Comparison of ENCODE assay signal across 1 cellular context in the genomic region with DNA sequence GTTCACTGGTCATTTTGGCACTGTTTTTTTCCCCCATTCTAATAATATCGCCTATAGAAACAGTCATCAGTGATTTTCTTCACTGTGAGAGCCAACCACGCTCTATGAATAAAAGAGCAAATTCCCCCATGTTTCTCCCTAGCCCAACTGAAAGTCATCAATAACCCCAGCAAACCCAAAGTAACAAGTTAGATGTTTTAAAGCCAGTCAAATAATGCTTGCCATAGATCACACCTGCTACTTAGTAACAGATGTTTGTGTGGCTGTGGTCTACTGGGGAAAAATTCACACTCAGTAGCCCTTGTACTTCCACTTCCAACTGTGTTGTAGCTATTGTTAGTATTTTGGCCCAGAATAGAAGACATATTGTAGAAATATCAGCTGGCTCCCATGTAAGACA.
TF ChIP-seq lines count a peak whose summit lies in the region.

No MANE protein-coding gene starts in this region.

TF ChIP-seq in GM12878, 131 proteins besides CTCF, POLR2A, EP300 and RAD21 (continued from another document and continues in another):
- TF ChIP-seq, protein P1, sequence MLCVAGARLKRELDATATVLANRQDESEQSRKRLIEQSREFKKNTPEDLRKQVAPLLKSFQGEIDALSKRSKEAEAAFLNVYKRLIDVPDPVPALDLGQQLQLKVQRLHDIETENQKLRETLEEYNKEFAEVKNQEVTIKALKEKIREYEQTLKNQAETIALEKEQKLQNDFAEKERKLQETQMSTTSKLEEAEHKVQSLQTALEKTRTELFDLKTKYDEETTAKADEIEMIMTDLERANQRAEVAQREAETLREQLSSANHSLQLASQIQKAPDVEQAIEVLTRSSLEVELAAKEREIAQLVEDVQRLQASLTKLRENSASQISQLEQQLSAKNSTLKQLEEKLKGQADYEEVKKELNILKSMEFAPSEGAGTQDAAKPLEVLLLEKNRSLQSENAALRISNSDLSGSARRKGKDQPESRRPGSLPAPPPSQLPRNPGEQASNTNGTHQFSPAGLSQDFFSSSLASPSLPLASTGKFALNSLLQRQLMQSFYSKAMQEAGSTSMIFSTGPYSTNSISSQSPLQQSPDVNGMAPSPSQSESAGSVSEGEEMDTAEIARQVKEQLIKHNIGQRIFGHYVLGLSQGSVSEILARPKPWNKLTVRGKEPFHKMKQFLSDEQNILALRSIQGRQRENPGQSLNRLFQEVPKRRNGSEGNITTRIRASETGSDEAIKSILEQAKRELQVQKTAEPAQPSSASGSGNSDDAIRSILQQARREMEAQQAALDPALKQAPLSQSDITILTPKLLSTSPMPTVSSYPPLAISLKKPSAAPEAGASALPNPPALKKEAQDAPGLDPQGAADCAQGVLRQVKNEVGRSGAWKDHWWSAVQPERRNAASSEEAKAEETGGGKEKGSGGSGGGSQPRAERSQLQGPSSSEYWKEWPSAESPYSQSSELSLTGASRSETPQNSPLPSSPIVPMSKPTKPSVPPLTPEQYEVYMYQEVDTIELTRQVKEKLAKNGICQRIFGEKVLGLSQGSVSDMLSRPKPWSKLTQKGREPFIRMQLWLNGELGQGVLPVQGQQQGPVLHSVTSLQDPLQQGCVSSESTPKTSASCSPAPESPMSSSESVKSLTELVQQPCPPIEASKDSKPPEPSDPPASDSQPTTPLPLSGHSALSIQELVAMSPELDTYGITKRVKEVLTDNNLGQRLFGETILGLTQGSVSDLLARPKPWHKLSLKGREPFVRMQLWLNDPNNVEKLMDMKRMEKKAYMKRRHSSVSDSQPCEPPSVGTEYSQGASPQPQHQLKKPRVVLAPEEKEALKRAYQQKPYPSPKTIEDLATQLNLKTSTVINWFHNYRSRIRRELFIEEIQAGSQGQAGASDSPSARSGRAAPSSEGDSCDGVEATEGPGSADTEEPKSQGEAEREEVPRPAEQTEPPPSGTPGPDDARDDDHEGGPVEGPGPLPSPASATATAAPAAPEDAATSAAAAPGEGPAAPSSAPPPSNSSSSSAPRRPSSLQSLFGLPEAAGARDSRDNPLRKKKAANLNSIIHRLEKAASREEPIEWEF (IDR thresholded peaks at IDR 0.05; ENCODE audit: insufficient replicate concordance, low read depth, low read length): peak; percentile 37
- TF ChIP-seq CHD2 (IDR thresholded peaks at IDR 0.05; ENCODE audit: borderline replicate concordance, low read depth, low read length) (no peak), TCF7 (IDR thresholded peaks at IDR 0.05; ENCODE audit: borderline replicate concordance) (no peak), NFXL1 (IDR thresholded peaks at IDR 0.05; ENCODE audit: borderline replicate concordance) (no peak), SIN3A (IDR thresholded peaks at IDR 0.05; ENCODE audit: low read depth, low read length) (no peak), CHD1 (IDR thresholded peaks at IDR 0.05; ENCODE audit: low read depth, low read length) (no peak), DPF2 (IDR thresholded peaks at IDR 0.05) (peak; percentile 40; the same call in 1 of the 2 replicates), PML (IDR thresholded peaks at IDR 0.05; ENCODE audit: low read length) (no peak), SP1 (IDR thresholded peaks at IDR 0.05; ENCODE audit: low read depth, low read length) (no peak), MEF2A (IDR thresholded peaks at IDR 0.05; ENCODE audit: insufficient read depth, low read depth, low read length) (no peak), JUND (IDR thresholded peaks at IDR 0.05; ENCODE audit: low read depth, low read length) (no peak), KLF5 (IDR thresholded peaks at IDR 0.05; ENCODE audit: partially characterized antibody) (no peak), ZNF217 (IDR thresholded peaks at IDR 0.05) (no peak), CBFB (IDR thresholded peaks at IDR 0.05; ENCODE audit: low read depth) (no peak), POLR2AphosphoS5 (IDR thresholded peaks at IDR 0.05; ENCODE audit: low read length) (no peak), SREBF1 (IDR thresholded peaks at IDR 0.05; ENCODE audit: low read length) (no peak), KDM1A (IDR thresholded peaks at IDR 0.05; ENCODE audit: borderline replicate concordance) (no peak), PAX5 (IDR thresholded peaks at IDR 0.05; ENCODE audit: borderline replicate concordance, low read depth, low read length) (no peak), RCOR1 (conservative IDR thresholded peaks at IDR 0.05; ENCODE audit: low read depth, low read length) (no peak), TARDBP (IDR thresholded peaks at IDR 0.05; ENCODE audit: borderline replicate concordance) (no peak), SREBF2 (IDR thresholded peaks at IDR 0.05; ENCODE audit: low read length) (no peak), EZH2 (IDR thresholded peaks at IDR 0.05; ENCODE audit: borderline replicate concordance, control insufficient read depth, low read depth, low read length) (no peak), SMAD5 (IDR thresholded peaks at IDR 0.05; ENCODE audit: low read depth) (no peak), NFIC (IDR thresholded peaks at IDR 0.05; ENCODE audit: low read depth, low read length) (no peak), PAX8 (IDR thresholded peaks at IDR 0.05) (no peak)
- TF ChIP-seq, protein P2, sequence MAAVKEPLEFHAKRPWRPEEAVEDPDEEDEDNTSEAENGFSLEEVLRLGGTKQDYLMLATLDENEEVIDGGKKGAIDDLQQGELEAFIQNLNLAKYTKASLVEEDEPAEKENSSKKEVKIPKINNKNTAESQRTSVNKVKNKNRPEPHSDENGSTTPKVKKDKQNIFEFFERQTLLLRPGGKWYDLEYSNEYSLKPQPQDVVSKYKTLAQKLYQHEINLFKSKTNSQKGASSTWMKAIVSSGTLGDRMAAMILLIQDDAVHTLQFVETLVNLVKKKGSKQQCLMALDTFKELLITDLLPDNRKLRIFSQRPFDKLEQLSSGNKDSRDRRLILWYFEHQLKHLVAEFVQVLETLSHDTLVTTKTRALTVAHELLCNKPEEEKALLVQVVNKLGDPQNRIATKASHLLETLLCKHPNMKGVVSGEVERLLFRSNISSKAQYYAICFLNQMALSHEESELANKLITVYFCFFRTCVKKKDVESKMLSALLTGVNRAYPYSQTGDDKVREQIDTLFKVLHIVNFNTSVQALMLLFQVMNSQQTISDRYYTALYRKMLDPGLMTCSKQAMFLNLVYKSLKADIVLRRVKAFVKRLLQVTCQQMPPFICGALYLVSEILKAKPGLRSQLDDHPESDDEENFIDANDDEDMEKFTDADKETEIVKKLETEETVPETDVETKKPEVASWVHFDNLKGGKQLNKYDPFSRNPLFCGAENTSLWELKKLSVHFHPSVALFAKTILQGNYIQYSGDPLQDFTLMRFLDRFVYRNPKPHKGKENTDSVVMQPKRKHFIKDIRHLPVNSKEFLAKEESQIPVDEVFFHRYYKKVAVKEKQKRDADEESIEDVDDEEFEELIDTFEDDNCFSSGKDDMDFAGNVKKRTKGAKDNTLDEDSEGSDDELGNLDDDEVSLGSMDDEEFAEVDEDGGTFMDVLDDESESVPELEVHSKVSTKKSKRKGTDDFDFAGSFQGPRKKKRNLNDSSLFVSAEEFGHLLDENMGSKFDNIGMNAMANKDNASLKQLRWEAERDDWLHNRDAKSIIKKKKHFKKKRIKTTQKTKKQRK (IDR thresholded peaks at IDR 0.05; ENCODE audit: low read depth, low read length): no peak
- TF ChIP-seq, protein P3, sequence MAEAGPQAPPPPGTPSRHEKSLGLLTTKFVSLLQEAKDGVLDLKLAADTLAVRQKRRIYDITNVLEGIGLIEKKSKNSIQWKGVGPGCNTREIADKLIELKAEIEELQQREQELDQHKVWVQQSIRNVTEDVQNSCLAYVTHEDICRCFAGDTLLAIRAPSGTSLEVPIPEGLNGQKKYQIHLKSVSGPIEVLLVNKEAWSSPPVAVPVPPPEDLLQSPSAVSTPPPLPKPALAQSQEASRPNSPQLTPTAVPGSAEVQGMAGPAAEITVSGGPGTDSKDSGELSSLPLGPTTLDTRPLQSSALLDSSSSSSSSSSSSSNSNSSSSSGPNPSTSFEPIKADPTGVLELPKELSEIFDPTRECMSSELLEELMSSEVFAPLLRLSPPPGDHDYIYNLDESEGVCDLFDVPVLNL (IDR thresholded peaks at IDR 0.05; ENCODE audit: low read depth, low read length): no peak
- TF ChIP-seq, protein P4, sequence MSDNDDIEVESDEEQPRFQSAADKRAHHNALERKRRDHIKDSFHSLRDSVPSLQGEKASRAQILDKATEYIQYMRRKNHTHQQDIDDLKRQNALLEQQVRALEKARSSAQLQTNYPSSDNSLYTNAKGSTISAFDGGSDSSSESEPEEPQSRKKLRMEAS (IDR thresholded peaks at IDR 0.05; ENCODE audit: low read depth, low read length): no peak
- TF ChIP-seq, protein P5, sequence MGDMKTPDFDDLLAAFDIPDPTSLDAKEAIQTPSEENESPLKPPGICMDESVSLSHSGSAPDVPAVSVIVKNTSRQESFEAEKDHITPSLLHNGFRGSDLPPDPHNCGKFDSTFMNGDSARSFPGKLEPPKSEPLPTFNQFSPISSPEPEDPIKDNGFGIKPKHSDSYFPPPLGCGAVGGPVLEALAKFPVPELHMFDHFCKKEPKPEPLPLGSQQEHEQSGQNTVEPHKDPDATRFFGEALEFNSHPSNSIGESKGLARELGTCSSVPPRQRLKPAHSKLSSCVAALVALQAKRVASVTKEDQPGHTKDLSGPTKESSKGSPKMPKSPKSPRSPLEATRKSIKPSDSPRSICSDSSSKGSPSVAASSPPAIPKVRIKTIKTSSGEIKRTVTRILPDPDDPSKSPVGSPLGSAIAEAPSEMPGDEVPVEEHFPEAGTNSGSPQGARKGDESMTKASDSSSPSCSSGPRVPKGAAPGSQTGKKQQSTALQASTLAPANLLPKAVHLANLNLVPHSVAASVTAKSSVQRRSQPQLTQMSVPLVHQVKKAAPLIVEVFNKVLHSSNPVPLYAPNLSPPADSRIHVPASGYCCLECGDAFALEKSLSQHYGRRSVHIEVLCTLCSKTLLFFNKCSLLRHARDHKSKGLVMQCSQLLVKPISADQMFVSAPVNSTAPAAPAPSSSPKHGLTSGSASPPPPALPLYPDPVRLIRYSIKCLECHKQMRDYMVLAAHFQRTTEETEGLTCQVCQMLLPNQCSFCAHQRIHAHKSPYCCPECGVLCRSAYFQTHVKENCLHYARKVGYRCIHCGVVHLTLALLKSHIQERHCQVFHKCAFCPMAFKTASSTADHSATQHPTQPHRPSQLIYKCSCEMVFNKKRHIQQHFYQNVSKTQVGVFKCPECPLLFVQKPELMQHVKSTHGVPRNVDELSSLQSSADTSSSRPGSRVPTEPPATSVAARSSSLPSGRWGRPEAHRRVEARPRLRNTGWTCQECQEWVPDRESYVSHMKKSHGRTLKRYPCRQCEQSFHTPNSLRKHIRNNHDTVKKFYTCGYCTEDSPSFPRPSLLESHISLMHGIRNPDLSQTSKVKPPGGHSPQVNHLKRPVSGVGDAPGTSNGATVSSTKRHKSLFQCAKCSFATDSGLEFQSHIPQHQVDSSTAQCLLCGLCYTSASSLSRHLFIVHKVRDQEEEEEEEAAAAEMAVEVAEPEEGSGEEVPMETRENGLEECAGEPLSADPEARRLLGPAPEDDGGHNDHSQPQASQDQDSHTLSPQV (IDR thresholded peaks at IDR 0.05): no peak
- TF ChIP-seq, protein P6, sequence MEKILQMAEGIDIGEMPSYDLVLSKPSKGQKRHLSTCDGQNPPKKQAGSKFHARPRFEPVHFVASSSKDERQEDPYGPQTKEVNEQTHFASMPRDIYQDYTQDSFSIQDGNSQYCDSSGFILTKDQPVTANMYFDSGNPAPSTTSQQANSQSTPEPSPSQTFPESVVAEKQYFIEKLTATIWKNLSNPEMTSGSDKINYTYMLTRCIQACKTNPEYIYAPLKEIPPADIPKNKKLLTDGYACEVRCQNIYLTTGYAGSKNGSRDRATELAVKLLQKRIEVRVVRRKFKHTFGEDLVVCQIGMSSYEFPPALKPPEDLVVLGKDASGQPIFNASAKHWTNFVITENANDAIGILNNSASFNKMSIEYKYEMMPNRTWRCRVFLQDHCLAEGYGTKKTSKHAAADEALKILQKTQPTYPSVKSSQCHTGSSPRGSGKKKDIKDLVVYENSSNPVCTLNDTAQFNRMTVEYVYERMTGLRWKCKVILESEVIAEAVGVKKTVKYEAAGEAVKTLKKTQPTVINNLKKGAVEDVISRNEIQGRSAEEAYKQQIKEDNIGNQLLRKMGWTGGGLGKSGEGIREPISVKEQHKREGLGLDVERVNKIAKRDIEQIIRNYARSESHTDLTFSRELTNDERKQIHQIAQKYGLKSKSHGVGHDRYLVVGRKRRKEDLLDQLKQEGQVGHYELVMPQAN (conservative IDR thresholded peaks at IDR 0.05): no peak
- TF ChIP-seq, protein P7, sequence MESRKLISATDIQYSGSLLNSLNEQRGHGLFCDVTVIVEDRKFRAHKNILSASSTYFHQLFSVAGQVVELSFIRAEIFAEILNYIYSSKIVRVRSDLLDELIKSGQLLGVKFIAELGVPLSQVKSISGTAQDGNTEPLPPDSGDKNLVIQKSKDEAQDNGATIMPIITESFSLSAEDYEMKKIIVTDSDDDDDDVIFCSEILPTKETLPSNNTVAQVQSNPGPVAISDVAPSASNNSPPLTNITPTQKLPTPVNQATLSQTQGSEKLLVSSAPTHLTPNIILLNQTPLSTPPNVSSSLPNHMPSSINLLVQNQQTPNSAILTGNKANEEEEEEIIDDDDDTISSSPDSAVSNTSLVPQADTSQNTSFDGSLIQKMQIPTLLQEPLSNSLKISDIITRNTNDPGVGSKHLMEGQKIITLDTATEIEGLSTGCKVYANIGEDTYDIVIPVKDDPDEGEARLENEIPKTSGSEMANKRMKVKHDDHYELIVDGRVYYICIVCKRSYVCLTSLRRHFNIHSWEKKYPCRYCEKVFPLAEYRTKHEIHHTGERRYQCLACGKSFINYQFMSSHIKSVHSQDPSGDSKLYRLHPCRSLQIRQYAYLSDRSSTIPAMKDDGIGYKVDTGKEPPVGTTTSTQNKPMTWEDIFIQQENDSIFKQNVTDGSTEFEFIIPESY (IDR thresholded peaks at IDR 0.05): no peak
- TF ChIP-seq, protein P8, sequence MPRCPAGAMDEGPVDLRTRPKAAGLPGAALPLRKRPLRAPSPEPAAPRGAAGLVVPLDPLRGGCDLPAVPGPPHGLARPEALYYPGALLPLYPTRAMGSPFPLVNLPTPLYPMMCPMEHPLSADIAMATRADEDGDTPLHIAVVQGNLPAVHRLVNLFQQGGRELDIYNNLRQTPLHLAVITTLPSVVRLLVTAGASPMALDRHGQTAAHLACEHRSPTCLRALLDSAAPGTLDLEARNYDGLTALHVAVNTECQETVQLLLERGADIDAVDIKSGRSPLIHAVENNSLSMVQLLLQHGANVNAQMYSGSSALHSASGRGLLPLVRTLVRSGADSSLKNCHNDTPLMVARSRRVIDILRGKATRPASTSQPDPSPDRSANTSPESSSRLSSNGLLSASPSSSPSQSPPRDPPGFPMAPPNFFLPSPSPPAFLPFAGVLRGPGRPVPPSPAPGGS (IDR thresholded peaks at IDR 0.05; ENCODE audit: borderline replicate concordance, insufficient read depth, low read depth, low read length, poor library complexity, severe bottlenecking): no peak
- TF ChIP-seq, protein P9, sequence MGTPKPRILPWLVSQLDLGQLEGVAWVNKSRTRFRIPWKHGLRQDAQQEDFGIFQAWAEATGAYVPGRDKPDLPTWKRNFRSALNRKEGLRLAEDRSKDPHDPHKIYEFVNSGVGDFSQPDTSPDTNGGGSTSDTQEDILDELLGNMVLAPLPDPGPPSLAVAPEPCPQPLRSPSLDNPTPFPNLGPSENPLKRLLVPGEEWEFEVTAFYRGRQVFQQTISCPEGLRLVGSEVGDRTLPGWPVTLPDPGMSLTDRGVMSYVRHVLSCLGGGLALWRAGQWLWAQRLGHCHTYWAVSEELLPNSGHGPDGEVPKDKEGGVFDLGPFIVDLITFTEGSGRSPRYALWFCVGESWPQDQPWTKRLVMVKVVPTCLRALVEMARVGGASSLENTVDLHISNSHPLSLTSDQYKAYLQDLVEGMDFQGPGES (IDR thresholded peaks at IDR 0.05): no peak
